28 cellular contexts compared by ENCODE assay signal in the genomic region with DNA sequence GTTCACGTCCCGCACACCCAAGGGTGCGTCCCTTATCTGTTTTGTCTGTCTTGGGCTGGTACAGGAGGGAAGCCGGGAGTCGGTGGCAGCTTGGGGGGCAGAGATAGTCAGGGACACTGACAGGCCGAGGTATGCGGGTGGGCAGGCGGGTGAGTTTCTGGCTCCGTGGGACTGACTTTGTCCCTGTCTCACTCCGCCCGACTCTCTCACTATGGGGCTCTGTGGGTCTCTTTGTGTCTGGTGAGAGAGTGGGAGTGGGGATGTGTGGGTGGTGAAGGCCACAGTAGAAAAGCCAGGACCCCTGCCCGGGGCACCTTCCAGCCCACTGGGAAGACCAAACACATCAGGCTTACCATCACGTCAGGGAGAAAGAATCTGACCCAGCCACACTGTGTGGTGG. TPM values are rescaled to one million over a fixed set of nuclear protein-coding genes. Genes with fewer than 3 reads are reported as not detected.
DNase-seq lines count a peak whose midpoint lies in the region; ATAC-seq lines count a peak whose summit lies in the region.
"Had no signal": no experiment of that assay in that cellular context is flagged by ENCODE, and none has a peak within 500 bp of the region (broad histone marks: within the 10 kb centered on the region; RNA-seq: fewer than 3 reads in every experiment).

No MANE protein-coding gene starts in this region.

- POLR2A ChIA-PET in naive thymus-derived CD4-positive, alpha-beta T cell (lab: Charles Lee): no interaction called here

- H3K27me3 Mint-ChIP-seq in activated naive CD4-positive, alpha-beta T cell treated with anti-CD3 and anti-CD28 coated beads, Interleukin-2, amount 50 U/mL, for 24 hours: no peaks in the 10 kb centered on the region
- H3K27me3 Mint-ChIP-seq in activated naive CD4-positive, alpha-beta T cell treated with anti-CD3 and anti-CD28 coated beads, Interleukin-2, amount 10 ng/mL, durations not matched to agents 7 days and 5 days: no peaks in the 10 kb centered on the region
- no peaks in the 10 kb centered on the region for H3K27me3 Mint-ChIP-seq in activated T-helper 1 cell treated with anti-CD3 and anti-CD28 coated beads, Interleukin-12 subunit alpha, Interleukin-12 subunit beta, Interleukin-2, Interleukin-4 antibody, amounts not matched to agents 30 ng/mL and 10 ng/mL and 1 ng/mL, durations not matched to agents 14 hours and 24 hours and 36 hours (ENCODE audit: insufficient read depth)
- H3K27me3 Mint-ChIP-seq in dendritic cell treated with granulocyte-macrophage colony-stimulating factor and Interleukin-4, amounts not matched to agents 40 ng/mL and 50 ng/mL, for 4 days: no peaks in the 10 kb centered on the region
- no peaks in the 10 kb centered on the region for H3K27me3 Mint-ChIP-seq in naive thymus-derived CD4-positive, alpha-beta T cell
- H3K27me3 Mint-ChIP-seq: B cell, memory B cell, T-cell had no signal

- no peak overlapping the region for H3K4me3 Mint-ChIP-seq in activated naive CD4-positive, alpha-beta T cell treated with anti-CD3 and anti-CD28 coated beads, Interleukin-2, amount 50 U/mL, for 24 hours
- H3K4me3 Mint-ChIP-seq in activated naive CD4-positive, alpha-beta T cell treated with anti-CD3 and anti-CD28 coated beads, Interleukin-2, amount 10 ng/mL, durations not matched to agents 7 days and 5 days: no peak overlapping the region
- no peak overlapping the region for H3K4me3 Mint-ChIP-seq in activated T-helper 1 cell treated with anti-CD3 and anti-CD28 coated beads, Interleukin-12 subunit alpha, Interleukin-12 subunit beta, Interleukin-2, Interleukin-4 antibody, amounts not matched to agents 30 ng/mL and 10 ng/mL and 1 ng/mL, durations not matched to agents 14 hours and 24 hours and 36 hours
- no peak overlapping the region for H3K4me3 Mint-ChIP-seq in dendritic cell treated with granulocyte-macrophage colony-stimulating factor and Interleukin-4, amounts not matched to agents 40 ng/mL and 50 ng/mL, for 4 days
- H3K4me3 Mint-ChIP-seq in naive thymus-derived CD4-positive, alpha-beta T cell: no peak overlapping the region
- H3K4me3 Mint-ChIP-seq: B cell, memory B cell, neural progenitor cell, T-cell had no signal

- no peak for DNase-seq in activated naive CD4-positive, alpha-beta T cell treated with anti-CD3 and anti-CD28 coated beads, Interleukin-2, amount 10 ng/mL, durations not matched to agents 7 days and 5 days
- DNase-seq in activated T-helper 1 cell treated with anti-CD3 and anti-CD28 coated beads, Interleukin-12 subunit alpha, Interleukin-12 subunit beta, Interleukin-2, Interleukin-4 antibody, amounts not matched to agents 30 ng/mL and 10 ng/mL and 1 ng/mL, durations not matched to agents 14 hours and 24 hours and 36 hours (ENCODE audit: low spot score): no peak
- no peak for DNase-seq in substantia nigra (lab: John Stamatoyannopoulos, UW)
- DNase-seq in GOT3 (lab: John Stamatoyannopoulos, UW): no peak
- no peak for DNase-seq in NCI-H128 (lab: John Stamatoyannopoulos, UW; ENCODE audit: unreplicated experiment)
- DNase-seq in naive thymus-derived CD4-positive, alpha-beta T cell: no peak
- DNase-seq: ACHN; aorta; cortex of kidney; DMS153; glutamatergic neuron; H7; left lung; NCI-H1417; NCI-H2029; NCI-H526; NK-92 treated with Interleukin-12 subunit alpha and Interleukin-12 subunit beta, amount 100 ng/mL, for 24 hours; posterior cingulate gyrus; right cardiac atrium; T-cell had no signal

- H3K4me3 ChIP-seq in naive thymus-derived CD4-positive, alpha-beta T cell (ENCODE audit: low read length): no peak overlapping the region
- H3K4me3 ChIP-seq: GM12878, left lung, neural progenitor cell, smooth muscle cell had no signal

- peaks cover 8% of the 10 kb centered on the region for H3K4me1 Mint-ChIP-seq in activated naive CD4-positive, alpha-beta T cell treated with anti-CD3 and anti-CD28 coated beads, Interleukin-2, amount 50 U/mL, for 24 hours
- peaks cover 21% of the 10 kb centered on the region for H3K4me1 Mint-ChIP-seq in activated naive CD4-positive, alpha-beta T cell treated with anti-CD3 and anti-CD28 coated beads, Interleukin-2, amount 10 ng/mL, durations not matched to agents 7 days and 5 days
- peaks cover 38% of the 10 kb centered on the region for H3K4me1 Mint-ChIP-seq in activated T-helper 1 cell treated with anti-CD3 and anti-CD28 coated beads, Interleukin-12 subunit alpha, Interleukin-12 subunit beta, Interleukin-2, Interleukin-4 antibody, amounts not matched to agents 30 ng/mL and 10 ng/mL and 1 ng/mL, durations not matched to agents 14 hours and 24 hours and 36 hours (ENCODE audit: low read depth)
- peaks cover 80% of the 10 kb centered on the region for H3K4me1 Mint-ChIP-seq in dendritic cell treated with granulocyte-macrophage colony-stimulating factor and Interleukin-4, amounts not matched to agents 40 ng/mL and 50 ng/mL, for 4 days (ENCODE audit: low read depth)
- peaks cover 0 to 16% (median 2%) of the 10 kb centered on the region in 7 donors for H3K4me1 Mint-ChIP-seq in naive thymus-derived CD4-positive, alpha-beta T cell
- H3K4me1 Mint-ChIP-seq: B cell had no signal

- peaks cover 13% of the 10 kb centered on the region for H3K36me3 Mint-ChIP-seq in activated naive CD4-positive, alpha-beta T cell treated with anti-CD3 and anti-CD28 coated beads, Interleukin-2, amount 50 U/mL, for 24 hours
- peaks cover 65% of the 10 kb centered on the region for H3K36me3 Mint-ChIP-seq in activated naive CD4-positive, alpha-beta T cell treated with anti-CD3 and anti-CD28 coated beads, Interleukin-2, amount 10 ng/mL, durations not matched to agents 7 days and 5 days
- H3K36me3 Mint-ChIP-seq in activated T-helper 1 cell treated with anti-CD3 and anti-CD28 coated beads, Interleukin-12 subunit alpha, Interleukin-12 subunit beta, Interleukin-2, Interleukin-4 antibody, amounts not matched to agents 30 ng/mL and 10 ng/mL and 1 ng/mL, durations not matched to agents 14 hours and 24 hours and 36 hours (ENCODE audit: low read depth): peaks cover 59% of the 10 kb centered on the region
- H3K36me3 Mint-ChIP-seq in dendritic cell treated with granulocyte-macrophage colony-stimulating factor and Interleukin-4, amounts not matched to agents 40 ng/mL and 50 ng/mL, for 4 days (ENCODE audit: low read depth): peaks cover 100% of the 10 kb centered on the region
- peaks cover 9 to 53% (median 15%) of the 10 kb centered on the region in 5 donors for H3K36me3 Mint-ChIP-seq in naive thymus-derived CD4-positive, alpha-beta T cell

- peak overlapping the region; percentile 99 for H3K27ac ChIP-seq in substantia nigra (ENCODE audit: low read depth, low read length, poor library complexity, severe bottlenecking)
- H3K27ac ChIP-seq in naive thymus-derived CD4-positive, alpha-beta T cell (ENCODE audit: low read depth, low read length): no peak overlapping the region
- H3K27ac ChIP-seq: left lung, neural progenitor cell had no signal

- intact Hi-C loops in activated T-helper 1 cell treated with anti-CD3 and anti-CD28 coated beads, Interleukin-12 subunit alpha, Interleukin-12 subunit beta, Interleukin-2, Interleukin-4 antibody, amounts not matched to agents 30 ng/mL and 10 ng/mL and 1 ng/mL, durations not matched to agents 14 hours and 24 hours and 36 hours (cut with micrococcal nuclease): no loop called here
- intact Hi-C loops in dendritic cell treated with granulocyte-macrophage colony-stimulating factor and Interleukin-4, amounts not matched to agents 40 ng/mL and 50 ng/mL, for 4 days (cut with micrococcal nuclease): no loop called here
- intact Hi-C loops in naive thymus-derived CD4-positive, alpha-beta T cell (cut with micrococcal nuclease): no loop called here

- H3K9me3 Mint-ChIP-seq in activated naive CD4-positive, alpha-beta T cell treated with anti-CD3 and anti-CD28 coated beads, Interleukin-2, amount 50 U/mL, for 24 hours: no peaks in the 10 kb centered on the region
- no peaks in the 10 kb centered on the region for H3K9me3 Mint-ChIP-seq in activated naive CD4-positive, alpha-beta T cell treated with anti-CD3 and anti-CD28 coated beads, Interleukin-2, amount 10 ng/mL, durations not matched to agents 7 days and 5 days
- H3K9me3 Mint-ChIP-seq in activated T-helper 1 cell treated with anti-CD3 and anti-CD28 coated beads, Interleukin-12 subunit alpha, Interleukin-12 subunit beta, Interleukin-2, Interleukin-4 antibody, amounts not matched to agents 30 ng/mL and 10 ng/mL and 1 ng/mL, durations not matched to agents 14 hours and 24 hours and 36 hours: no peaks in the 10 kb centered on the region
- H3K9me3 Mint-ChIP-seq in dendritic cell treated with granulocyte-macrophage colony-stimulating factor and Interleukin-4, amounts not matched to agents 40 ng/mL and 50 ng/mL, for 4 days: no peaks in the 10 kb centered on the region
- no peaks in the 10 kb centered on the region for H3K9me3 Mint-ChIP-seq in naive thymus-derived CD4-positive, alpha-beta T cell
- H3K9me3 Mint-ChIP-seq: memory B cell, neural progenitor cell, T-cell had no signal

- H3K27ac Mint-ChIP-seq in activated naive CD4-positive, alpha-beta T cell treated with anti-CD3 and anti-CD28 coated beads, Interleukin-2, amount 50 U/mL, for 24 hours: peak overlapping the region; percentile 41
- no peak overlapping the region for H3K27ac Mint-ChIP-seq in activated naive CD4-positive, alpha-beta T cell treated with anti-CD3 and anti-CD28 coated beads, Interleukin-2, amount 10 ng/mL, durations not matched to agents 7 days and 5 days
- H3K27ac Mint-ChIP-seq in activated T-helper 1 cell treated with anti-CD3 and anti-CD28 coated beads, Interleukin-12 subunit alpha, Interleukin-12 subunit beta, Interleukin-2, Interleukin-4 antibody, amounts not matched to agents 30 ng/mL and 10 ng/mL and 1 ng/mL, durations not matched to agents 14 hours and 24 hours and 36 hours: peak overlapping the region; percentile 8
- peak overlapping the region; percentile 40 for H3K27ac Mint-ChIP-seq in dendritic cell treated with granulocyte-macrophage colony-stimulating factor and Interleukin-4, amounts not matched to agents 40 ng/mL and 50 ng/mL, for 4 days
- no peak overlapping the region for H3K27ac Mint-ChIP-seq in naive thymus-derived CD4-positive, alpha-beta T cell
- H3K27ac Mint-ChIP-seq: B cell, memory B cell, neural progenitor cell had no signal

- H3K36me3 ChIP-seq in naive thymus-derived CD4-positive, alpha-beta T cell (ENCODE audit: control insufficient read depth in 2 of 3, insufficient read depth in 3 of 3, low read length in 3 of 3): peaks cover 32 to 94% (median 55%) of the 10 kb centered on the region in 3 experiments
- H3K36me3 ChIP-seq: neural progenitor cell had no signal

- H3K27me3 ChIP-seq in naive thymus-derived CD4-positive, alpha-beta T cell (ENCODE audit: control insufficient read depth in 2 of 2, insufficient read depth in 2 of 2, low read length in 2 of 2): no peaks in the 10 kb centered on the region
- H3K27me3 ChIP-seq: left lung, neural progenitor cell had no signal

- no peak for ATAC-seq in naive thymus-derived CD4-positive, alpha-beta T cell
- ATAC-seq: activated CD4-positive, CD25-positive, alpha-beta regulatory T cell treated with anti-CD3 and anti-CD28 coated beads, Interleukin-2, amount 50 U/mL, for 24 hours; GM12878; left lung; right cardiac atrium; T-cell had no signal

- no peaks in the 10 kb centered on the region for H3K9me3 ChIP-seq in naive thymus-derived CD4-positive, alpha-beta T cell (ENCODE audit: control insufficient read depth in 2 of 3, low read length in 3 of 3)
- H3K9me3 ChIP-seq: left lung had no signal

- no peaks in the 10 kb centered on the region for H3K4me1 ChIP-seq in naive thymus-derived CD4-positive, alpha-beta T cell (ENCODE audit: control insufficient read depth in 2 of 2, insufficient read depth in 2 of 2, low read length in 2 of 2)
- H3K4me1 ChIP-seq: neural progenitor cell had no signal

- CTCF ChIA-PET in activated naive CD4-positive, alpha-beta T cell treated with anti-CD3 and anti-CD28 coated beads, Interleukin-2, amount 10 ng/mL, durations not matched to agents 7 days and 5 days (lab: Charles Lee): no interaction called here
- CTCF ChIA-PET in naive thymus-derived CD4-positive, alpha-beta T cell (lab: Charles Lee): no interaction called here

RNA-seq across cellular contexts. Expression of gene RPS6KA1, which starts 27.5 kb away (rescaled TPM):
- total RNA-seq in activated T-helper 1 cell treated with anti-CD3 and anti-CD28 coated beads, Interleukin-12 subunit alpha, Interleukin-12 subunit beta, Interleukin-2, Interleukin-4 antibody, amounts not matched to agents 30 ng/mL and 10 ng/mL and 1 ng/mL, durations not matched to agents 14 hours and 24 hours and 36 hours: 324 and 331 TPM in 2 replicates
- 100 to 1,000 TPM in 2 of 5 experiments, 10 to 100 TPM in 3; 53.8 to 205 (median 97.6) TPM for total RNA-seq in naive thymus-derived CD4-positive, alpha-beta T cell
- polyA plus RNA-seq in naive thymus-derived CD4-positive, alpha-beta T cell: 100 to 1,000 TPM; 109 to 131 TPM

Comparison
In these comparisons a context has a peak if more than half of its experiments do, and no peak if none do; other contexts are left out.
1. H3K27ac Mint-ChIP-seq: peak in activated naive CD4-positive, alpha-beta T cell treated with anti-CD3 and anti-CD28 coated beads, Interleukin-2, amount 50 U/mL, for 24 hours (single experiment), activated T-helper 1 cell treated with anti-CD3 and anti-CD28 coated beads, Interleukin-12 subunit alpha, Interleukin-12 subunit beta, Interleukin-2, Interleukin-4 antibody, amounts not matched to agents 30 ng/mL and 10 ng/mL and 1 ng/mL, durations not matched to agents 14 hours and 24 hours and 36 hours (single experiment) and dendritic cell treated with granulocyte-macrophage colony-stimulating factor and Interleukin-4, amounts not matched to agents 40 ng/mL and 50 ng/mL, for 4 days (single experiment); none in activated naive CD4-positive, alpha-beta T cell treated with anti-CD3 and anti-CD28 coated beads, Interleukin-2, amount 10 ng/mL, durations not matched to agents 7 days and 5 days (single experiment) and naive thymus-derived CD4-positive, alpha-beta T cell (0 of 9).